In genomic region chr3:52198643-52199608, GRCh38 we compare ENCODE assay signal across 6 cellular contexts.
A peak's percentile ranks its signal among the peaks of the same experiment; 100 is the strongest.
DNase-seq lines count a peak whose midpoint lies in the region; ATAC-seq, FAIRE-seq and TF ChIP-seq lines count a peak whose summit lies in the region.

No MANE protein-coding gene starts in this region.

- TF ChIP-seq CTCF in neutrophil (IDR thresholded peaks at IDR 0.05): no peak

- peaks cover 29% of the 10 kb centered on the region for H3K36me3 ChIP-seq in neutrophil

- H3K4me1 ChIP-seq in neutrophil (ENCODE audit: control insufficient read depth in 1 of 2, insufficient read depth in 1 of 2, low read depth in 1 of 2, low read length in 1 of 2): peaks cover 79 to 83% of the 10 kb centered on the region in 2 experiments

- DNase-seq in HTR-8/SVneo (ENCODE audit: insufficient read length, low spot score) (no peak), caudate nucleus (lab: John Stamatoyannopoulos, UW) (no peak), NCI-H1092 (lab: John Stamatoyannopoulos, UW) (no peak), T1000 (lab: John Stamatoyannopoulos, UW) (no peak)

- H3K4me3 ChIP-seq in neutrophil (ENCODE audit: low read depth in 1 of 2, low read length in 1 of 2): peak overlapping the region; percentile 92

- FAIRE-seq in HTR-8/SVneo (lab: Jason Lieb, UNC): peak; percentile 59

- peak overlapping the region; percentile 87 for H3K27ac ChIP-seq in caudate nucleus (ENCODE audit: low read depth, low read length)
- H3K27ac ChIP-seq in neutrophil: peak overlapping the region; percentile 89

- ATAC-seq in HG02623 (IDR thresholded peaks at IDR 0.05; ENCODE audit: unreplicated experiment): no peak

- H3K9me3 ChIP-seq in neutrophil: no peaks in the 10 kb centered on the region

- H3K27me3 ChIP-seq in neutrophil: no peaks in the 10 kb centered on the region
